ENCODE assay signal across 9 cellular contexts in genomic region chr18:5627756-5628511, GRCh38.
A peak's percentile ranks its signal among the peaks of the same experiment; 100 is the strongest.
DNase-seq lines count a peak whose midpoint lies in the region; ATAC-seq and TF ChIP-seq lines count a peak whose summit lies in the region.
"Had no signal": no experiment of that assay in that cellular context is flagged by ENCODE, and none has a peak within 500 bp of the region (broad histone marks: within the 10 kb centered on the region; RNA-seq: fewer than 3 reads in every experiment).

No MANE protein-coding gene starts in this region.

- ATAC-seq in Panc1 (no peak), HG02870 (IDR thresholded peaks at IDR 0.05; ENCODE audit: unreplicated experiment) (no peak), HG02759 (IDR thresholded peaks at IDR 0.05; ENCODE audit: unreplicated experiment) (no peak), HG03095 (IDR thresholded peaks at IDR 0.05; ENCODE audit: unreplicated experiment) (no peak)

- H3K27me3 ChIP-seq in Panc1 (ENCODE audit: control insufficient read depth, insufficient read depth, low read length) (peaks cover 15% of the 10 kb centered on the region), ovary (no peaks in the 10 kb centered on the region), Karpas-422 (ENCODE audit: low read length) (no peaks in the 10 kb centered on the region)

- CTCF ChIA-PET in Panc1 (lab: Charles Lee) = no interaction called here

- intact Hi-C loops in Panc1 (cut with micrococcal nuclease; ENCODE audit: unreplicated experiment) = no loop called here
- intact Hi-C loops in ovary (cut with DNase I) = no loop called here

- H3K36me3 ChIP-seq in Panc1 (ENCODE audit: control insufficient read depth, insufficient read depth, low read length) (no peaks in the 10 kb centered on the region), ovary (no peaks in the 10 kb centered on the region), Karpas-422 (ENCODE audit: insufficient read depth, low read length) (no peaks in the 10 kb centered on the region)

- 7 to 15% (median 10%) methylated on average over 27 to 29 of the region's 29 CpGs for WGBS in ovary, 3 donors

- DNase-seq in D341Med (ENCODE audit: low spot score) (peak; percentile 74), Panc1 (ENCODE audit: low read depth, low spot score) (no peak), foreskin melanocyte (peak; percentile 4), ovary (no peak), Karpas-422 (no peak)
- DNase-seq: NCI-H446 had no signal

- TF ChIP-seq CTCF in Panc1 (IDR thresholded peaks at IDR 0.05) (no peak), ovary (IDR thresholded peaks at IDR 0.05) (no peak)

- POLR2A ChIA-PET in Panc1 (lab: Charles Lee) = no interaction called here

- TF ChIP-seq EP300 in ovary (IDR thresholded peaks at IDR 0.05) = no peak

- H3K4me1 ChIP-seq in Panc1 (ENCODE audit: control insufficient read depth, insufficient read depth, low read length) (no peaks in the 10 kb centered on the region), ovary (ENCODE audit: insufficient read depth) (peaks cover 5% of the 10 kb centered on the region), Karpas-422 (ENCODE audit: low read length) (no peaks in the 10 kb centered on the region)

- no peak overlapping the region for H2AFZ ChIP-seq in Karpas-422 (ENCODE audit: low read length)

- no peaks in the 10 kb centered on the region for H3K9me2 ChIP-seq in Karpas-422 (replicated peaks; ENCODE audit: insufficient read depth, low read length)

- no peak overlapping the region for H3K9ac ChIP-seq in Karpas-422 (ENCODE audit: low read length)

- no peak for TF ChIP-seq POLR2A in ovary (IDR thresholded peaks at IDR 0.05)

- H3K4me2 ChIP-seq in Karpas-422 (ENCODE audit: low read depth, low read length, poor library complexity, severe bottlenecking) = no peak overlapping the region

- H3K27ac ChIP-seq in Panc1 (ENCODE audit: low read length) = no peak overlapping the region
- peak overlapping the region in 1 of 2 donors; percentile 78 for H3K27ac ChIP-seq in ovary
- H3K27ac ChIP-seq in Karpas-422 (ENCODE audit: low read length) = no peak overlapping the region

- H3K9me3 ChIP-seq in Panc1 (ENCODE audit: control insufficient read depth, insufficient read depth, low read depth, low read length) (no peaks in the 10 kb centered on the region), ovary (no peaks in the 10 kb centered on the region), Karpas-422 (ENCODE audit: low read length) (no peaks in the 10 kb centered on the region)

- BruUV-seq in Panc1 (replicated peaks; lab: Mats Ljungman, UMichigan) = no TSS peak

- H3K4me3 ChIP-seq in Panc1 (ENCODE audit: low read depth in 2 of 2, low read length in 2 of 2) (peak overlapping the region; percentile 25 to 36), ovary (peak overlapping the region; percentile 59), Karpas-422 (ENCODE audit: low read length) (no peak overlapping the region)

- no peaks in the 10 kb centered on the region for H3K79me2 ChIP-seq in Karpas-422 (ENCODE audit: low read length)

- H4K20me1 ChIP-seq in Karpas-422 (ENCODE audit: insufficient read depth, low read depth, low read length) = no peaks in the 10 kb centered on the region

- in situ Hi-C loops in Panc1 (cut with HindIII; ENCODE audit: low pct_unique_long_range_greater_than_20kb, low sequenced_read_pairs) = no loop called here

Comparison
In these comparisons a context has a peak if more than half of its experiments do, and no peak if none do; other contexts are left out.
1. DNase-seq: peak in D341Med (single experiment) and foreskin melanocyte (single experiment); none in Panc1 (single experiment), ovary (0 of 5) and Karpas-422 (single experiment).